In the genomic region with DNA sequence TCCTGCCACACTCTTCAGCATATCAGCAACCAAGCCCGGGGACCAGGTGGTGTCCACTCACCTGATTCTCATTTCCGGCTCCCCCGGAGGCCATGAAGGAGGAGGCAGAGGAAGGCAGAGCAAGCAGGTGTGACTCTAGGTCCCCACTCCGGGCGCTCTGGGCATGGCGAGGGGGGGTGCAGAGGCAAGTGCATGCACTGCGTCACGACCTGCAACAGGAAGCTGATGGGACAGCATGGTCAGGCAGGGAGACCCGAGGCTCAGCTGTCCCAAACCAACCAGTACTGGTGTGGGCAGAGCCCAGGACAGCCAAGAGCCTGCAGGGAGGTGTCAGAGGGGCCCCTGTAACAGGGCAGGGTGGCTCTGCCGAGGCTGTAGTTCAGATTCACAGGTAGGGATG, we compare ENCODE assay signal across 18 cellular contexts. TPM values are rescaled to one million over a fixed set of nuclear protein-coding genes. Genes with fewer than 3 reads are reported as not detected.
"Had no signal": no experiment of that assay in that cellular context is flagged by ENCODE, and none has a peak within 500 bp of the region (broad histone marks: within the 10 kb centered on the region; RNA-seq: fewer than 3 reads in every experiment).

No MANE protein-coding gene starts in this region.

- H3K4me3 ChIP-seq: heart left ventricle, thoracic aorta, vagina had no signal

- H3K36me3 ChIP-seq: vagina had no signal

- H3K9me3 ChIP-seq: heart left ventricle, thoracic aorta, vagina had no signal

- H3K27ac ChIP-seq: heart left ventricle had no signal

- H3K27me3 ChIP-seq: heart left ventricle, vagina had no signal

- H3K36me3 Mint-ChIP-seq: activated CD8-positive, alpha-beta memory T cell treated with anti-CD3 and anti-CD28 coated beads, Interleukin-2, amount 10 ng/mL, durations not matched to agents 7 days and 5 days; naive B cell had no signal

- H3K9me3 Mint-ChIP-seq: activated naive CD8-positive, alpha-beta T cell treated with anti-CD3 and anti-CD28 coated beads, Interleukin-2, amount 50 U/mL, for 24 hours; activated T-cell treated with anti-CD3 and anti-CD28 coated beads, Interleukin-2, amount 50 U/mL, for 24 hours; naive B cell; stimulated activated naive CD8-positive, alpha-beta T cell treated with anti-CD3 and anti-CD28 coated beads, Interleukin-15, amount 100 ng/mL, for 72 hours had no signal

- H3K27me3 Mint-ChIP-seq: activated CD8-positive, alpha-beta memory T cell treated with anti-CD3 and anti-CD28 coated beads, Interleukin-2, amount 10 ng/mL, durations not matched to agents 7 days and 5 days; activated naive CD8-positive, alpha-beta T cell treated with anti-CD3 and anti-CD28 coated beads, Interleukin-2, amount 50 U/mL, for 24 hours; activated T-cell treated with anti-CD3 and anti-CD28 coated beads, Interleukin-2, amount 50 U/mL, for 24 hours; stimulated activated naive CD8-positive, alpha-beta T cell treated with anti-CD3 and anti-CD28 coated beads, Interleukin-15, amount 100 ng/mL, for 72 hours had no signal

- H3K4me3 Mint-ChIP-seq: activated CD8-positive, alpha-beta memory T cell treated with anti-CD3 and anti-CD28 coated beads, Interleukin-2, amount 10 ng/mL, durations not matched to agents 7 days and 5 days; activated naive CD8-positive, alpha-beta T cell treated with anti-CD3 and anti-CD28 coated beads, Interleukin-2, amount 50 U/mL, for 24 hours; activated T-cell treated with anti-CD3 and anti-CD28 coated beads, Interleukin-2, amount 50 U/mL, for 24 hours; stimulated activated naive CD8-positive, alpha-beta T cell treated with anti-CD3 and anti-CD28 coated beads, Interleukin-15, amount 100 ng/mL, for 72 hours had no signal

- H3K27ac Mint-ChIP-seq: activated CD8-positive, alpha-beta memory T cell treated with anti-CD3 and anti-CD28 coated beads, Interleukin-2, amount 10 ng/mL, durations not matched to agents 7 days and 5 days; activated naive CD8-positive, alpha-beta T cell treated with anti-CD3 and anti-CD28 coated beads, Interleukin-2, amount 50 U/mL, for 24 hours; activated T-cell treated with anti-CD3 and anti-CD28 coated beads, Interleukin-2, amount 50 U/mL, for 24 hours; stimulated activated naive CD8-positive, alpha-beta T cell treated with anti-CD3 and anti-CD28 coated beads, Interleukin-15, amount 100 ng/mL, for 72 hours had no signal

- DNase-seq: activated CD4-positive, alpha-beta T cell treated with anti-CD3 and anti-CD28 coated beads for 1 hour; activated CD4-positive, alpha-beta T cell treated with anti-CD3 and anti-CD28 coated beads, Interleukin-2, amount 50 U/mL, for 48 hours; activated CD8-positive, alpha-beta memory T cell treated with anti-CD3 and anti-CD28 coated beads, Interleukin-2, amount 10 ng/mL, durations not matched to agents 7 days and 5 days; activated gamma-delta T cell; activated naive CD8-positive, alpha-beta T cell treated with anti-CD3 and anti-CD28 coated beads, Interleukin-2, amount 50 U/mL, for 24 hours; activated T-cell treated with anti-CD3 and anti-CD28 coated beads, Interleukin-2, amount 50 U/mL, for 24 hours; effector CD4-positive, alpha-beta T cell; foreskin melanocyte; heart left ventricle; kidney; midbrain; naive B cell; occipital lobe; stimulated activated CD4-positive, alpha-beta T cell treated with anti-CD3 and anti-CD28 coated beads, Interleukin-4, amount 100 ng/mL, for 4 hours; stimulated activated naive CD8-positive, alpha-beta T cell treated with anti-CD3 and anti-CD28 coated beads, Interleukin-15, amount 100 ng/mL, for 72 hours; T1000 had no signal

- ATAC-seq: activated CD8-positive, alpha-beta memory T cell treated with anti-CD3 and anti-CD28 coated beads, Interleukin-2, amount 10 ng/mL, durations not matched to agents 7 days and 5 days; activated naive CD8-positive, alpha-beta T cell treated with anti-CD3 and anti-CD28 coated beads, Interleukin-2, amount 50 U/mL, for 24 hours; heart left ventricle; stimulated activated naive CD8-positive, alpha-beta T cell treated with anti-CD3 and anti-CD28 coated beads, Interleukin-15, amount 100 ng/mL, for 72 hours had no signal

RNA-seq across cellular contexts. Expression of a gene that starts 48.6 kb away (rescaled TPM):
- total RNA-seq: activated CD8-positive, alpha-beta memory T cell treated with anti-CD3 and anti-CD28 coated beads, Interleukin-2, amount 10 ng/mL, durations not matched to agents 7 days and 5 days had no signal
